In genomic region chr4:2066571-2067445, GRCh38 we compare ENCODE assay signal across 12 cellular contexts.
"Had no signal": no experiment of that assay in that cellular context is flagged by ENCODE, and none has a peak within 500 bp of the region (broad histone marks: within the 10 kb centered on the region; RNA-seq: fewer than 3 reads in every experiment).

No MANE protein-coding gene starts in this region.

- H3K4me3 ChIP-seq: lower lobe of right lung, suprapubic skin had no signal

- H3K36me3 ChIP-seq: lower lobe of right lung, suprapubic skin had no signal

- H3K9me3 ChIP-seq: lower lobe of right lung, suprapubic skin had no signal

- H3K27ac ChIP-seq: lower lobe of right lung, suprapubic skin had no signal

- ATAC-seq: lower lobe of right lung; stimulated activated naive CD8-positive, alpha-beta T cell treated with anti-CD3 and anti-CD28 coated beads, Interleukin-15, Interleukin-2, amounts not matched to agents 100 U/mL and 50 U/mL, for 24 hours had no signal

- H3K4me1 ChIP-seq: lower lobe of right lung, suprapubic skin had no signal

- DNase-seq: activated CD4-positive, alpha-beta memory T cell treated with anti-CD3 and anti-CD28 coated beads, Interleukin-2, amount 10 ng/mL, durations not matched to agents 7 days and 5 days; activated CD4-positive, alpha-beta T cell treated with anti-CD3 and anti-CD28 coated beads for 1 hour; activated CD8-positive, alpha-beta memory T cell treated with anti-CD3 and anti-CD28 coated beads, Interleukin-2, amount 50 U/mL, for 48 hours; amniotic stem cell; midbrain; naive B cell; stimulated activated CD4-positive, alpha-beta T cell treated with anti-CD3 and anti-CD28 coated beads, Interleukin-2, amount 100 ng/mL, for 48 hours; stimulated activated CD8-positive, alpha-beta memory T cell treated with anti-CD3 and anti-CD28 coated beads, Interleukin-4, amount 100 ng/mL, for 48 hours; stimulated activated naive CD8-positive, alpha-beta T cell treated with anti-CD3 and anti-CD28 coated beads, Interleukin-15, Interleukin-2, amounts not matched to agents 100 U/mL and 50 U/mL, for 24 hours; SW 1271 had no signal
